In genomic region chr16:31008154-31008950, GRCh38 we compare ENCODE assay signal across 2 cellular contexts.
TF ChIP-seq lines count a peak whose summit lies in the region.

No MANE protein-coding gene starts in this region.

TF ChIP-seq in HepG2, 621 proteins besides CTCF, POLR2A, EP300 and RAD21:
- TF ChIP-seq ZNF768 (CRISPR knock-in tag; IDR thresholded peaks at IDR 0.05) (peak; percentile 93), GPBP1L1 (CRISPR knock-in tag; IDR thresholded peaks at IDR 0.05) (no peak), GATA4 (IDR thresholded peaks at IDR 0.05; ENCODE audit: borderline replicate concordance, low read depth) (no peak)

TF ChIP-seq in SK-N-SH treated with all-trans-retinoic acid at 6 μM for 48 hours, 23 proteins besides CTCF, POLR2A, EP300 and RAD21:
- TF ChIP-seq ISL1 (CRISPR knock-in tag; IDR thresholded peaks at IDR 0.05) (no peak), RARB (CRISPR knock-in tag; IDR thresholded peaks at IDR 0.05) (no peak), ZNF8 (CRISPR knock-in tag; IDR thresholded peaks at IDR 0.05) (no peak), POU6F1 (CRISPR knock-in tag; IDR thresholded peaks at IDR 0.05; ENCODE audit: borderline replicate concordance, low read depth) (no peak), CSRNP3 (CRISPR knock-in tag; IDR thresholded peaks at IDR 0.05) (no peak), ZFP3 (CRISPR knock-in tag; IDR thresholded peaks at IDR 0.05) (no peak), CREB5 (CRISPR knock-in tag; IDR thresholded peaks at IDR 0.05; ENCODE audit: low read depth) (no peak), ESRRG (CRISPR knock-in tag; IDR thresholded peaks at IDR 0.05) (no peak)
